In genomic region chr17:67390646-67391480, GRCh38 we compare ENCODE assay signal across 8 cellular contexts. TPM values are rescaled to one million over a fixed set of nuclear protein-coding genes. Genes with fewer than 3 reads are reported as not detected.
A peak's percentile ranks its signal among the peaks of the same experiment; 100 is the strongest.
DNase-seq lines count a peak whose midpoint lies in the region; ATAC-seq and TF ChIP-seq lines count a peak whose summit lies in the region.

No MANE protein-coding gene starts in this region.

- peak overlapping the region; percentile 50 to 70 (median 54) for H3K27ac ChIP-seq in esophagus muscularis mucosa (replicated peaks in 1 of 4)

- TF ChIP-seq CTCF in esophagus muscularis mucosa (IDR thresholded peaks at IDR 0.05) (no peak), omental fat pad (IDR thresholded peaks at IDR 0.05) (no peak)

- DNase-seq in NCI-H2081 treated with DMSO at 0.1 percent for 48 hours (lab: John Stamatoyannopoulos, UW) (peak; percentile 13), esophagus muscularis mucosa (ENCODE audit: extremely low spot score) (no peak), omental fat pad (ENCODE audit: low spot score) (no peak), NCI-H1105 (lab: John Stamatoyannopoulos, UW) (no peak), posterior vena cava (ENCODE audit: low spot score) (no peak)
- peak; percentile 82 for DNase-seq in activated CD8-positive, alpha-beta T cell treated with anti-CD3 and anti-CD28 coated beads, Interleukin-2, amount 10 ng/mL, durations not matched to agents 7 days and 5 days

- H3K9me3 Mint-ChIP-seq in activated CD8-positive, alpha-beta T cell treated with anti-CD3 and anti-CD28 coated beads, Interleukin-2, amount 10 ng/mL, durations not matched to agents 7 days and 5 days (ENCODE audit: insufficient read depth) = no peaks in the 10 kb centered on the region

- ATAC-seq in GM18498 (IDR thresholded peaks at IDR 0.05; ENCODE audit: unreplicated experiment) (peak; percentile 81), HG02571 (IDR thresholded peaks at IDR 0.05; ENCODE audit: unreplicated experiment) (peak; percentile 80), omental fat pad (ENCODE audit: low FRiP score) (peak; percentile 60)
- peak; percentile 91 for ATAC-seq in activated CD8-positive, alpha-beta T cell treated with anti-CD3 and anti-CD28 coated beads, Interleukin-2, amount 10 ng/mL, durations not matched to agents 7 days and 5 days

- H3K4me1 ChIP-seq in esophagus muscularis mucosa = peaks cover 24 to 38% (median 28%) of the 10 kb centered on the region in 4 donors

- peak overlapping the region; percentile 71 for H3K4me3 Mint-ChIP-seq in activated CD8-positive, alpha-beta T cell treated with anti-CD3 and anti-CD28 coated beads, Interleukin-2, amount 10 ng/mL, durations not matched to agents 7 days and 5 days

- H3K4me1 Mint-ChIP-seq in activated CD8-positive, alpha-beta T cell treated with anti-CD3 and anti-CD28 coated beads, Interleukin-2, amount 10 ng/mL, durations not matched to agents 7 days and 5 days (ENCODE audit: low read depth) = peaks cover 69% of the 10 kb centered on the region

- H3K27me3 Mint-ChIP-seq in activated CD8-positive, alpha-beta T cell treated with anti-CD3 and anti-CD28 coated beads, Interleukin-2, amount 10 ng/mL, durations not matched to agents 7 days and 5 days (ENCODE audit: low read depth) = no peaks in the 10 kb centered on the region

- WGBS in esophagus muscularis mucosa = 45% methylated on average over 9 of the region's 9 CpGs

- peak overlapping the region; percentile 93 for H3K27ac Mint-ChIP-seq in activated CD8-positive, alpha-beta T cell treated with anti-CD3 and anti-CD28 coated beads, Interleukin-2, amount 10 ng/mL, durations not matched to agents 7 days and 5 days

- CTCF ChIA-PET in activated CD8-positive, alpha-beta T cell treated with anti-CD3 and anti-CD28 coated beads, Interleukin-2, amount 10 ng/mL, durations not matched to agents 7 days and 5 days (lab: Charles Lee) = interaction anchor here (0.7 to 6.9 kb wide), 10 partner anchors 13 to 86 kb away, joined by 3 to 181 read pairs (median 8); partner anchors contain the start of gene PITPNC1

- H3K4me3 ChIP-seq in esophagus muscularis mucosa = no peak overlapping the region

- POLR2A ChIA-PET in activated CD8-positive, alpha-beta T cell treated with anti-CD3 and anti-CD28 coated beads, Interleukin-2, amount 10 ng/mL, durations not matched to agents 7 days and 5 days (lab: Charles Lee) = interaction anchor here (0.7 to 3.6 kb wide), 10 partner anchors 10 to 327 kb away, joined by 3 to 33 read pairs (median 6); partner anchors contain the start of gene NOL11

- no peak for TF ChIP-seq EP300 in esophagus muscularis mucosa (IDR thresholded peaks at IDR 0.05)

- no peaks in the 10 kb centered on the region for H3K27me3 ChIP-seq in esophagus muscularis mucosa

- H3K36me3 Mint-ChIP-seq in activated CD8-positive, alpha-beta T cell treated with anti-CD3 and anti-CD28 coated beads, Interleukin-2, amount 10 ng/mL, durations not matched to agents 7 days and 5 days (ENCODE audit: low read depth) = peaks cover 49% of the 10 kb centered on the region

- intact Hi-C loops in esophagus muscularis mucosa (cut with DNase I) (no loop called here), posterior vena cava (cut with DNase I) (loop anchor here (10.0 kb wide), 2 partner anchors 74 to 214 kb away; no protein-coding TSS in a partner anchor)

- peaks cover 0 to 3% (median 0%) of the 10 kb centered on the region in 4 donors for H3K36me3 ChIP-seq in esophagus muscularis mucosa

- TF ChIP-seq POLR2A in esophagus muscularis mucosa (IDR thresholded peaks at IDR 0.05; ENCODE audit: low read depth) = no peak

- H3K9me3 ChIP-seq in esophagus muscularis mucosa = no peaks in the 10 kb centered on the region

RNA-seq across cellular contexts. Expression of gene PITPNC1, which starts 13.8 kb away (rescaled TPM):
- 10 to 100 TPM; 74.0 to 76.5 TPM for total RNA-seq in activated CD8-positive, alpha-beta T cell treated with anti-CD3 and anti-CD28 coated beads, Interleukin-2, amount 10 ng/mL, durations not matched to agents 7 days and 5 days
- total RNA-seq in esophagus muscularis mucosa (10 to 100 TPM; 14.1 to 35.5 (median 31.8) TPM), omental fat pad (10 to 100 TPM; 22.6 to 53.4 (median 35.0) TPM), posterior vena cava (10 to 100 TPM; 22.3 to 24.3 TPM)

RNA-seq across cellular contexts. Expression of gene PSMD12, which starts 24.5 kb away (rescaled TPM):
- 10 to 100 TPM; 49.4 to 53.9 TPM for total RNA-seq in activated CD8-positive, alpha-beta T cell treated with anti-CD3 and anti-CD28 coated beads, Interleukin-2, amount 10 ng/mL, durations not matched to agents 7 days and 5 days
- total RNA-seq in esophagus muscularis mucosa (10 to 100 TPM; 28.4 to 37.8 (median 30.0) TPM), omental fat pad (10 to 100 TPM; 23.6 to 52.4 (median 24.4) TPM), posterior vena cava (10 to 100 TPM; 43.5 to 63.0 TPM)

Comparison
In these comparisons a context has a peak if more than half of its experiments do, and no peak if none do; other contexts are left out.
1. DNase-seq: peak in NCI-H2081 treated with DMSO at 0.1 percent for 48 hours (single experiment) and activated CD8-positive, alpha-beta T cell treated with anti-CD3 and anti-CD28 coated beads, Interleukin-2, amount 10 ng/mL, durations not matched to agents 7 days and 5 days (single experiment); none in esophagus muscularis mucosa (single experiment), omental fat pad (single experiment), NCI-H1105 (single experiment) and posterior vena cava (single experiment).
2. Peak in every context shown above with its lines, with median percentiles within 50 percentile points of each other: ATAC-seq.